Comparison of ENCODE assay signal across 12 cellular contexts in genomic region chr14:66496188-66496807, GRCh38. TPM values are rescaled to one million over a fixed set of nuclear protein-coding genes. Genes with fewer than 3 reads are reported as not detected.
DNase-seq lines count a peak whose midpoint lies in the region; ATAC-seq, FAIRE-seq and TF ChIP-seq lines count a peak whose summit lies in the region.
"Had no signal": no experiment of that assay in that cellular context is flagged by ENCODE, and none has a peak within 500 bp of the region (broad histone marks: within the 10 kb centered on the region; RNA-seq: fewer than 3 reads in every experiment).

No MANE protein-coding gene starts in this region.

- CTCF ChIA-PET in mammary epithelial cell (lab: Charles Lee; ENCODE audit: low non-redundant PET) (no interaction called here), MCF 10A (lab: Yijun Ruan, JAX) (interaction anchor here (0.6 to 3.8 kb wide), 10 partner anchors 10 to 868 kb away, joined by 3 to 19 read pairs (median 4); partner anchors contain the start of gene GPHN), GM12878 (lab: Yijun Ruan, JAX) (interaction anchor here (0.7 to 5.2 kb wide), 19 partner anchors 11 to 787 kb away, joined by 3 to 27 read pairs (median 3); partner anchors contain the start of gene GPHN)

- ATAC-seq in GM12878: peak; percentile 22
- ATAC-seq in HG02678 (IDR thresholded peaks at IDR 0.05; ENCODE audit: unreplicated experiment): no peak
- no peak for ATAC-seq in HG03039 (IDR thresholded peaks at IDR 0.05; ENCODE audit: unreplicated experiment)

- TF ChIP-seq EP300 in GM12878 (IDR thresholded peaks at IDR 0.05; ENCODE audit: borderline replicate concordance in 1 of 2, control insufficient read depth in 1 of 2, low read depth in 2 of 2, low read length in 2 of 2) (no peak), stomach (IDR thresholded peaks at IDR 0.05) (no peak)

- H3K27ac ChIP-seq in mammary epithelial cell (ENCODE audit: insufficient read depth, low read depth, low read length) (peak overlapping the region; percentile 1), GM12878 (ENCODE audit: control insufficient read depth, insufficient read depth) (no peak overlapping the region), stomach (peak overlapping the region in 3 of 5 donors; percentile 29 to 56 (median 49))
- H3K27ac ChIP-seq: dorsolateral prefrontal cortex, vagina had no signal

- peak overlapping the region in 2 of 3 experiments; percentile 9 to 41 for H3K4me3 ChIP-seq in mammary epithelial cell (replicated peaks in 1 of 3; ENCODE audit: insufficient read depth in 1 of 3, low read depth in 2 of 3, low read length in 3 of 3)
- no peak overlapping the region for H3K4me3 ChIP-seq in GM12878
- H3K4me3 ChIP-seq in stomach: peak overlapping the region in 1 of 4 donors; percentile 11
- H3K4me3 ChIP-seq: vagina had no signal

- SMC1A ChIA-PET in GM12878 (lab: Charles Lee; ENCODE audit: uncharacterized antibody, unreplicated experiment): interaction anchor here (0.7 to 4.8 kb wide), 23 partner anchors 9 to 789 kb away, joined by 3 to 33 read pairs (median 4); partner anchors contain the start of gene GPHN

- H3K27ac Mint-ChIP-seq in MCF 10A (ENCODE audit: low read depth, unreplicated experiment): no peak overlapping the region

- in situ Hi-C loops in mammary epithelial cell (cut with MboI; ENCODE audit: low sequenced_read_pairs in 2 of 2): no loop called here
- in situ Hi-C loops in GM12878 (cut with MboI): loop anchor here (10.0 kb wide), 1 partner anchor 619 kb away; no protein-coding TSS in a partner anchor

- TF ChIP-seq POLR2A in GM12878 (IDR thresholded peaks at IDR 0.05; ENCODE audit: low read depth, low read length): no peak
- no peak for TF ChIP-seq POLR2A in stomach (IDR thresholded peaks at IDR 0.05)

- TF ChIP-seq CTCF in mammary epithelial cell (conservative IDR thresholded peaks at IDR 0.05 in 1 of 2, IDR thresholded peaks at IDR 0.05 in 1 of 2; ENCODE audit: extremely low read depth in 1 of 2, insufficient read depth in 1 of 2, low read depth in 1 of 2, low read length in 2 of 2): no peak
- TF ChIP-seq CTCF in MCF 10A (IDR thresholded peaks at IDR 0.05; ENCODE audit: unreplicated experiment): no peak
- no peak for TF ChIP-seq CTCF in GM12878 (IDR thresholded peaks at IDR 0.05 in 2 of 3, conservative IDR thresholded peaks at IDR 0.05 in 1 of 3; ENCODE audit: control insufficient read depth in 2 of 3, extremely low read depth in 1 of 3, insufficient read depth in 1 of 3, low read depth in 3 of 3, low read length in 3 of 3)
- no peak for TF ChIP-seq CTCF in stomach (IDR thresholded peaks at IDR 0.05)

- H4K20me1 ChIP-seq in mammary epithelial cell (ENCODE audit: insufficient read depth, low read length) (no peaks in the 10 kb centered on the region), GM12878 (ENCODE audit: control insufficient read depth, insufficient read depth) (no peaks in the 10 kb centered on the region)

- no peaks in the 10 kb centered on the region for H3K9me3 Mint-ChIP-seq in MCF 10A (ENCODE audit: unreplicated experiment)

- H3K4me2 ChIP-seq in mammary epithelial cell (ENCODE audit: insufficient read depth, low read depth, low read length): peak overlapping the region; percentile 81
- no peak overlapping the region for H3K4me2 ChIP-seq in GM12878 (ENCODE audit: control insufficient read depth, insufficient read depth)

- H3K36me3 Mint-ChIP-seq in MCF 10A (ENCODE audit: insufficient read depth, unreplicated experiment): no peaks in the 10 kb centered on the region

- H3K4me1 Mint-ChIP-seq in MCF 10A (ENCODE audit: insufficient read depth, unreplicated experiment): no peaks in the 10 kb centered on the region

- H3K9ac ChIP-seq in mammary epithelial cell (ENCODE audit: insufficient read depth, low read length) (peak overlapping the region; percentile 21), GM12878 (ENCODE audit: control insufficient read depth, insufficient read depth, low read length) (no peak overlapping the region)

- intact Hi-C loops in mammary epithelial cell (cut with micrococcal nuclease) (loop anchor here (5.0 kb wide), 2 partner anchors 621 to 641 kb away; no protein-coding TSS in a partner anchor), MCF 10A (cut with micrococcal nuclease) (loop anchor here (5.0 to 10.0 kb wide), 2 partner anchors 129 to 621 kb away; no protein-coding TSS in a partner anchor), GM12878 (cut with micrococcal nuclease; ENCODE audit: unreplicated experiment) (loop anchor here (5.0 kb wide), 2 partner anchors 251 to 641 kb away; no protein-coding TSS in a partner anchor), stomach (cut with DNase I; ENCODE audit: low total_unique reads) (no loop called here)

- no peak for FAIRE-seq in GM12878 (lab: Jason Lieb, UNC)

- no peaks in the 10 kb centered on the region for H3K9me3 ChIP-seq in mammary epithelial cell (replicated peaks; ENCODE audit: insufficient read depth, low read length)
- H3K9me3 ChIP-seq in GM12878 (replicated peaks; ENCODE audit: control insufficient read depth, insufficient read depth, low read length): no peaks in the 10 kb centered on the region
- H3K9me3 ChIP-seq in stomach: no peaks in the 10 kb centered on the region
- H3K9me3 ChIP-seq: vagina had no signal

- BruUV-seq in mammary epithelial cell (replicated peaks; lab: Mats Ljungman, UMichigan) (no TSS peak), MCF 10A (replicated peaks; lab: Mats Ljungman, UMichigan) (no TSS peak), GM12878 (replicated peaks; lab: Mats Ljungman, UMichigan) (no TSS peak)

- H3K27me3 Mint-ChIP-seq in MCF 10A (ENCODE audit: insufficient read depth, unreplicated experiment): no peaks in the 10 kb centered on the region

- TF ChIP-seq RAD21 in GM12878 (IDR thresholded peaks at IDR 0.05; ENCODE audit: insufficient read depth, low read depth, low read length): no peak

- no peak overlapping the region for H3K4me3 Mint-ChIP-seq in MCF 10A (ENCODE audit: unreplicated experiment)

- no peaks in the 10 kb centered on the region for H3K36me3 ChIP-seq in mammary epithelial cell (ENCODE audit: insufficient read depth, low read length)
- H3K36me3 ChIP-seq in GM12878 (ENCODE audit: control insufficient read depth in 2 of 2, insufficient read depth in 2 of 2, low read length in 1 of 2): no peaks in the 10 kb centered on the region
- H3K36me3 ChIP-seq in stomach: no peaks in the 10 kb centered on the region
- H3K36me3 ChIP-seq: vagina had no signal

- peak; percentile 9 for DNase-seq in mammary epithelial cell
- DNase-seq in MCF 10A (ENCODE audit: unreplicated experiment): no peak
- DNase-seq in GM12878 (ENCODE audit: low read depth, low spot score): no peak
- peak; percentile 81 for DNase-seq in kidney glomerular epithelial cell (lab: John Stamatoyannopoulos, UW)
- no peak for DNase-seq in stomach
- DNase-seq in NCI-H2196 (lab: John Stamatoyannopoulos, UW; ENCODE audit: unreplicated experiment): no peak
- DNase-seq: T1000 had no signal

- no peaks in the 10 kb centered on the region for H3K79me2 ChIP-seq in mammary epithelial cell (ENCODE audit: insufficient read depth, low read length)
- no peaks in the 10 kb centered on the region for H3K79me2 ChIP-seq in GM12878 (ENCODE audit: control insufficient read depth, insufficient read depth, low read length)

- POLR2A ChIA-PET in MCF 10A (lab: Yijun Ruan, JAX) (interaction anchor here (1.0 to 4.8 kb wide), 3 partner anchors 11 to 111 kb away, joined by 3 to 30 read pairs (median 15); partner anchors contain the start of gene GPHN), GM12878 (lab: Charles Lee) (interaction anchor here (1.7 kb wide), 1 partner anchor 15 kb away, joined by 4 read pairs; no protein-coding TSS in a partner anchor)

- RAD21 ChIA-PET in GM12878 (lab: Charles Lee; ENCODE audit: unreplicated experiment): interaction anchor here (0.7 to 3.3 kb wide), 17 partner anchors 11 to 864 kb away, joined by 3 to 17 read pairs (median 5); partner anchors contain the start of genes ATP6V1D, EIF2S1 and GPHN

- H3K4me1 ChIP-seq in mammary epithelial cell (ENCODE audit: insufficient read depth, low read length) (peaks cover 8% of the 10 kb centered on the region), GM12878 (ENCODE audit: control insufficient read depth, insufficient read depth, low read length) (peaks cover 3% of the 10 kb centered on the region; the same call in 1 of the 2 replicates), stomach (peaks cover 0 to 25% (median 9%) of the 10 kb centered on the region in 4 donors)
- H3K4me1 ChIP-seq: vagina had no signal

- H3K27me3 ChIP-seq in mammary epithelial cell (ENCODE audit: insufficient read depth, low read length) (no peaks in the 10 kb centered on the region), GM12878 (replicated peaks in 1 of 2; ENCODE audit: control insufficient read depth in 2 of 2, insufficient read depth in 2 of 2, low read length in 1 of 2) (no peaks in the 10 kb centered on the region), stomach (no peaks in the 10 kb centered on the region)
- H3K27me3 ChIP-seq: dorsolateral prefrontal cortex, vagina had no signal

- H2AFZ ChIP-seq in mammary epithelial cell (ENCODE audit: low read depth, low read length) (peak overlapping the region; percentile 80), GM12878 (ENCODE audit: control insufficient read depth, low read depth, low read length) (peak overlapping the region; percentile 29)

- dilution Hi-C loops in mammary epithelial cell (cut with HindIII; ENCODE audit: low sequenced_read_pairs): no loop called here

- 11% methylated on average over 4 of the region's 4 CpGs for WGBS in mammary epithelial cell (ENCODE audit: low coverage, missing lambda C conversion rate)
- WGBS in GM12878 (ENCODE audit: insufficient coverage, insufficient replicate concordance, low lambda C conversion rate, missing lambda C conversion rate): 96% methylated on average over 4 of the region's 4 CpGs
- 21 to 50% (median 32%) methylated on average over 4 of the region's 4 CpGs for WGBS in stomach, 5 donors

RNA-seq across cellular contexts. Expression of gene CCDC196, which starts 10.1 kb away (rescaled TPM):
- total RNA-seq in mammary epithelial cell (not detected), MCF 10A (2022) (not detected in 2 replicates), GM12878 (2014; rRNA removed) (not detected in 2 replicates), GM12878 (2014; rRNA removed; fragmentation: Illumina TruSeq; extraction: Trizol) (not detected in 2 replicates), GM12878 (2021) (not detected in 2 replicates), stomach (not detected)
- polyA plus RNA-seq in mammary epithelial cell (not detected), GM12878 (2011; rRNA removed) (not detected in 2 replicates), GM12878 (2014; fragmentation: Illumina TruSeq; extraction: Trizol) (not detected in 2 replicates), GM12878 (2014; fragmentation: Nextera tagmentation; extraction: Ambion mirVana) (under 1 TPM in 1 of 2 experiments, not detected in 1; 0.03 TPM), GM12878 (2014; rRNA removed) (not detected in 2 replicates), GM12878 (2016; fragmentation: Nextera tagmentation; extraction: Ambion mirVana) (under 1 TPM; 0.28 to 0.52 TPM), stomach (not detected)
- polyA minus RNA-seq in mammary epithelial cell: not detected
- total RNA-seq in GM12878 (2013; cell fraction: nucleolus; rRNA removed): not detected in 2 replicates
- polyA plus RNA-seq in GM12878 (2011; ENCODE audit: low read depth): not detected
- polyA plus RNA-seq in GM12878 (2011; cell fraction: cytosol; rRNA removed): not detected in 2 replicates
- polyA plus RNA-seq in GM12878 (2011; cell fraction: nucleus; rRNA removed): not detected in 2 replicates
- polyA plus RNA-seq in GM12878 (2012): not detected in 2 replicates
- polyA minus RNA-seq in GM12878 (2011; rRNA and poly(A)+ RNA removed): not detected in 2 replicates
- polyA minus RNA-seq in GM12878 (2011; cell fraction: cytosol; rRNA and poly(A)+ RNA removed): not detected in 2 replicates
- polyA minus RNA-seq in GM12878 (2011; cell fraction: nucleus; rRNA and poly(A)+ RNA removed): not detected in 2 replicates
- total RNA-seq: posterior vena cava, vagina had no signal

RNA-seq across cellular contexts. Expression of gene GPHN, which starts 11.6 kb away (rescaled TPM):
- 10 to 100 TPM; 10.8 to 30.2 TPM for total RNA-seq in mammary epithelial cell
- 15.8 TPM for polyA plus RNA-seq in mammary epithelial cell
- polyA minus RNA-seq in mammary epithelial cell: 32.3 TPM
- total RNA-seq in MCF 10A (2022): 26.8 and 33.0 TPM in 2 replicates
- total RNA-seq in GM12878 (2013; cell fraction: nucleolus; rRNA removed): 105 and 106 TPM in 2 replicates
- total RNA-seq in GM12878 (2014; rRNA removed): 23.2 and 24.5 TPM in 2 replicates
- total RNA-seq in GM12878 (2014; rRNA removed; fragmentation: Illumina TruSeq; extraction: Trizol): 30.3 and 32.6 TPM in 2 replicates
- 44.7 and 46.0 TPM in 2 replicates for total RNA-seq in GM12878 (2021)
- polyA plus RNA-seq in GM12878 (2011; ENCODE audit: low read depth): 19.0 TPM
- polyA plus RNA-seq in GM12878 (2011; rRNA removed): 48.8 and 55.9 TPM in 2 replicates
- polyA plus RNA-seq in GM12878 (2011; cell fraction: cytosol; rRNA removed): 36.1 and 39.8 TPM in 2 replicates
- 41.9 and 45.2 TPM in 2 replicates for polyA plus RNA-seq in GM12878 (2011; cell fraction: nucleus; rRNA removed)
- polyA plus RNA-seq in GM12878 (2012): 31.9 and 39.3 TPM in 2 replicates
- polyA plus RNA-seq in GM12878 (2014; fragmentation: Illumina TruSeq; extraction: Trizol): 37.4 and 38.2 TPM in 2 replicates
- 10 to 100 TPM; 32.3 to 33.1 TPM for polyA plus RNA-seq in GM12878 (2014; fragmentation: Nextera tagmentation; extraction: Ambion mirVana)
- 22.3 and 35.6 TPM in 2 replicates for polyA plus RNA-seq in GM12878 (2014; rRNA removed)
- polyA plus RNA-seq in GM12878 (2016; fragmentation: Nextera tagmentation; extraction: Ambion mirVana): 10 to 100 TPM; 33.1 to 43.7 TPM
- polyA minus RNA-seq in GM12878 (2011; rRNA and poly(A)+ RNA removed): 132 and 154 TPM in 2 replicates
- polyA minus RNA-seq in GM12878 (2011; cell fraction: cytosol; rRNA and poly(A)+ RNA removed): 39.4 and 40.0 TPM in 2 replicates
- polyA minus RNA-seq in GM12878 (2011; cell fraction: nucleus; rRNA and poly(A)+ RNA removed): 216 and 390 TPM in 2 replicates
- total RNA-seq in stomach: 10 to 100 TPM; 23.9 to 98.7 (median 51.6) TPM
- 10 to 100 TPM; 15.7 to 23.4 (median 18.8) TPM for polyA plus RNA-seq in stomach

Comparison
In these comparisons a context has a peak if more than half of its experiments do, and no peak if none do; other contexts are left out.
1. DNase-seq: peak in mammary epithelial cell (single experiment) and kidney glomerular epithelial cell (single experiment); none in MCF 10A (single experiment), GM12878 (single experiment), stomach (single experiment) and NCI-H2196 (single experiment).